ENCODE assay signal across 16 cellular contexts in genomic region chr3:189537135-189537534, GRCh38.
DNase-seq lines count a peak whose midpoint lies in the region; ATAC-seq lines count a peak whose summit lies in the region.
"Had no signal": no experiment of that assay in that cellular context is flagged by ENCODE, and none has a peak within 500 bp of the region (broad histone marks: within the 10 kb centered on the region; RNA-seq: fewer than 3 reads in every experiment).

No MANE protein-coding gene starts in this region.

- peak overlapping the region; percentile 42 for H3K27ac Mint-ChIP-seq in activated T-cell treated with anti-CD3 and anti-CD28 coated beads, Interleukin-2, amount 50 U/mL, for 24 hours
- H3K27ac Mint-ChIP-seq in activated naive CD8-positive, alpha-beta T cell treated with anti-CD3 and anti-CD28 coated beads, Interleukin-2, amount 50 U/mL, for 24 hours = peak overlapping the region; percentile 47
- H3K27ac Mint-ChIP-seq in activated naive CD8-positive, alpha-beta T cell treated with anti-CD3 and anti-CD28 coated beads for 36 hours = no peak overlapping the region
- H3K27ac Mint-ChIP-seq: HFFc6 had no signal

- peaks cover 2% of the 10 kb centered on the region for H3K9me3 Mint-ChIP-seq in activated T-cell treated with anti-CD3 and anti-CD28 coated beads, Interleukin-2, amount 50 U/mL, for 24 hours
- H3K9me3 Mint-ChIP-seq in activated naive CD8-positive, alpha-beta T cell treated with anti-CD3 and anti-CD28 coated beads, Interleukin-2, amount 50 U/mL, for 24 hours = peaks cover under 1% of the 10 kb centered on the region
- H3K9me3 Mint-ChIP-seq in activated naive CD8-positive, alpha-beta T cell treated with anti-CD3 and anti-CD28 coated beads for 36 hours = peaks cover 2% of the 10 kb centered on the region

- H3K36me3 Mint-ChIP-seq in activated T-cell treated with anti-CD3 and anti-CD28 coated beads, Interleukin-2, amount 50 U/mL, for 24 hours (ENCODE audit: low read depth) = no peaks in the 10 kb centered on the region
- H3K36me3 Mint-ChIP-seq in activated naive CD8-positive, alpha-beta T cell treated with anti-CD3 and anti-CD28 coated beads, Interleukin-2, amount 50 U/mL, for 24 hours (ENCODE audit: low read depth) = no peaks in the 10 kb centered on the region
- H3K36me3 Mint-ChIP-seq in activated naive CD8-positive, alpha-beta T cell treated with anti-CD3 and anti-CD28 coated beads for 36 hours = peaks cover under 1% of the 10 kb centered on the region

- no peak for DNase-seq in activated T-cell treated with anti-CD3 and anti-CD28 coated beads, Interleukin-2, amount 50 U/mL, for 24 hours
- no peak for DNase-seq in activated T-cell treated with anti-CD3 and anti-CD28 coated beads, Interleukin-2, amount 50 U/mL, for 1 hour
- no peak for DNase-seq in activated naive CD8-positive, alpha-beta T cell treated with anti-CD3 and anti-CD28 coated beads, Interleukin-2, amount 50 U/mL, for 24 hours
- no peak for DNase-seq in activated naive CD8-positive, alpha-beta T cell treated with anti-CD3 and anti-CD28 coated beads for 36 hours
- DNase-seq in stimulated activated naive CD8-positive, alpha-beta T cell treated with anti-CD3 and anti-CD28 coated beads, Interleukin-15, Interleukin-2, amounts not matched to agents 100 U/mL and 50 U/mL, for 24 hours = no peak
- DNase-seq in COLO668 (lab: John Stamatoyannopoulos, UW; ENCODE audit: unreplicated experiment) (no peak), cerebellar nuclear complex (lab: John Stamatoyannopoulos, UW) (no peak)
- DNase-seq: ACHN; Calu3; CD4-positive, CD25-positive, alpha-beta regulatory T cell; DMS 273 treated with DMSO at 0.1 percent for 48 hours; DMS79; HCEC 1CT; HFFc6 had no signal

- no peak overlapping the region for H3K4me3 Mint-ChIP-seq in activated T-cell treated with anti-CD3 and anti-CD28 coated beads, Interleukin-2, amount 50 U/mL, for 24 hours
- H3K4me3 Mint-ChIP-seq in activated naive CD8-positive, alpha-beta T cell treated with anti-CD3 and anti-CD28 coated beads, Interleukin-2, amount 50 U/mL, for 24 hours = no peak overlapping the region
- H3K4me3 Mint-ChIP-seq in activated naive CD8-positive, alpha-beta T cell treated with anti-CD3 and anti-CD28 coated beads for 36 hours = no peak overlapping the region
- H3K4me3 Mint-ChIP-seq: CD4-positive, CD25-positive, alpha-beta regulatory T cell; HFFc6 had no signal

- peaks cover 30% of the 10 kb centered on the region for H3K4me1 Mint-ChIP-seq in activated T-cell treated with anti-CD3 and anti-CD28 coated beads, Interleukin-2, amount 50 U/mL, for 24 hours (ENCODE audit: low read depth)
- H3K4me1 Mint-ChIP-seq in activated naive CD8-positive, alpha-beta T cell treated with anti-CD3 and anti-CD28 coated beads, Interleukin-2, amount 50 U/mL, for 24 hours = peaks cover 24% of the 10 kb centered on the region
- peaks cover 12% of the 10 kb centered on the region for H3K4me1 Mint-ChIP-seq in activated naive CD8-positive, alpha-beta T cell treated with anti-CD3 and anti-CD28 coated beads for 36 hours

- ATAC-seq in activated naive CD8-positive, alpha-beta T cell treated with anti-CD3 and anti-CD28 coated beads, Interleukin-2, amount 50 U/mL, for 24 hours = peak; percentile 85
- ATAC-seq in stimulated activated naive CD8-positive, alpha-beta T cell treated with anti-CD3 and anti-CD28 coated beads, Interleukin-15, Interleukin-2, amounts not matched to agents 100 U/mL and 50 U/mL, for 24 hours = peak; percentile 77
- ATAC-seq: GM12878, HepG2 had no signal

- peaks cover 4% of the 10 kb centered on the region for H3K27me3 Mint-ChIP-seq in activated T-cell treated with anti-CD3 and anti-CD28 coated beads, Interleukin-2, amount 50 U/mL, for 24 hours
- peaks cover 16% of the 10 kb centered on the region for H3K27me3 Mint-ChIP-seq in activated naive CD8-positive, alpha-beta T cell treated with anti-CD3 and anti-CD28 coated beads, Interleukin-2, amount 50 U/mL, for 24 hours
- no peaks in the 10 kb centered on the region for H3K27me3 Mint-ChIP-seq in activated naive CD8-positive, alpha-beta T cell treated with anti-CD3 and anti-CD28 coated beads for 36 hours
